18 cellular contexts compared by ENCODE assay signal in the genomic region with DNA sequence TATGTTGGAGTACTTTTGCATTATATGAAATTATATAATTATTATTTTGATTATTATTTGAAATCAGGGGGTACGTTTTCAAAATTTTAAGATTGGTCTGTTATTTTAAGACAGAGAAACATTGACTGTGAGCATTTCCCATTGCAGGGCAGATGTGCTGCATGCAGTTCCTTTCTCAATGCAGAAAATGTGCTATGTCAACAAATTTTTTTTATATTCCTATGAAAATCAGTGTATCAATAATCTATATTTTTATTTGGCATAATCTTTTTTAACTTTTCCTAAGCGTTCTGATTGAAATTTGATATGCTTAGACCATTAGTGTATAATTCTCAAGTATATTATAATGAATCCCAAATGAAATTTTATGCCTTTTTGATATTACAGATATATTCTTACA. TPM values are rescaled to one million over a fixed set of nuclear protein-coding genes. Genes with fewer than 3 reads are reported as not detected.
DNase-seq lines count a peak whose midpoint lies in the region; ATAC-seq, FAIRE-seq and TF ChIP-seq lines count a peak whose summit lies in the region.
"Had no signal": no experiment of that assay in that cellular context is flagged by ENCODE, and none has a peak within 500 bp of the region (broad histone marks: within the 10 kb centered on the region; RNA-seq: fewer than 3 reads in every experiment).

No MANE protein-coding gene starts in this region.

- TF ChIP-seq RAD21 in HepG2 (CRISPR knock-in tag; IDR thresholded peaks at IDR 0.05) (no peak), IMR-90 (IDR thresholded peaks at IDR 0.05; ENCODE audit: low read length) (no peak)

- POLR2A ChIA-PET in HepG2 (lab: Yijun Ruan, JAX), result no interaction called here
- POLR2A ChIA-PET in IMR-90 (lab: Charles Lee; ENCODE audit: unreplicated experiment), result no interaction called here

- H2BK20ac ChIP-seq in IMR-90 (ENCODE audit: low read depth, low read length), result no peak overlapping the region

- TF ChIP-seq CTCF in HepG2 (CRISPR knock-in tag; IDR thresholded peaks at IDR 0.05) (no peak), right lobe of liver (IDR thresholded peaks at IDR 0.05) (no peak), IMR-90 (conservative IDR thresholded peaks at IDR 0.05; ENCODE audit: low read depth, low read length) (no peak)

- no peak overlapping the region for H3K27ac ChIP-seq in HepG2 (ENCODE audit: extremely low read length, insufficient read depth, low read length)
- H3K27ac ChIP-seq in right lobe of liver, result no peak overlapping the region
- H3K27ac ChIP-seq in IMR-90 (ENCODE audit: insufficient read depth, low read length), result no peak overlapping the region
- H3K27ac ChIP-seq: 22Rv1; BLaER1 treated with 17β-estradiol and CSF1 and Interleukin-3, amounts not matched to agents 10 nM and 100 nM; C4-2B had no signal

- no peak overlapping the region for H3K9ac ChIP-seq in HepG2 (ENCODE audit: insufficient read depth, low read depth, low read length)
- no peak overlapping the region for H3K9ac ChIP-seq in IMR-90 (ENCODE audit: low read depth, low read length)
- H3K9ac ChIP-seq: BLaER1 treated with 17β-estradiol and CSF1 and Interleukin-3, amounts not matched to agents 10 nM and 100 nM had no signal

- BruUV-seq in HepG2 (replicated peaks; lab: Mats Ljungman, UMichigan) (no TSS peak), IMR-90 (replicated peaks; lab: Mats Ljungman, UMichigan) (no TSS peak)

- no peak overlapping the region for H2AK5ac ChIP-seq in IMR-90 (ENCODE audit: low read depth, low read length)

- no peak overlapping the region for H2BK5ac ChIP-seq in IMR-90 (ENCODE audit: low read depth, low read length, poor library complexity, severe bottlenecking)

- H3K18ac ChIP-seq in IMR-90 (ENCODE audit: low read depth, low read length), result no peak overlapping the region

- H4K8ac ChIP-seq in IMR-90 (ENCODE audit: low read depth in 2 of 2, low read length in 2 of 2), result no peak overlapping the region

- no peak overlapping the region for H4K5ac ChIP-seq in IMR-90 (ENCODE audit: low read depth, low read length)

- H2BK15ac ChIP-seq in IMR-90 (ENCODE audit: low read depth, low read length), result no peak overlapping the region

- no peaks in the 10 kb centered on the region for H3K9me3 ChIP-seq in HepG2 (ENCODE audit: low read length)
- no peaks in the 10 kb centered on the region for H3K9me3 ChIP-seq in right lobe of liver
- H3K9me3 ChIP-seq in IMR-90 (ENCODE audit: control insufficient read depth, insufficient read depth, low read length), result no peaks in the 10 kb centered on the region
- H3K9me3 ChIP-seq: Caco-2 had no signal

- H4K20me1 ChIP-seq in HepG2 (ENCODE audit: insufficient read depth, low read length) (no peaks in the 10 kb centered on the region), IMR-90 (ENCODE audit: insufficient read depth, low read length) (no peaks in the 10 kb centered on the region)
- H4K20me1 ChIP-seq: BLaER1 treated with 17β-estradiol and CSF1 and Interleukin-3, amounts not matched to agents 10 nM and 100 nM had no signal

- H3K27me3 ChIP-seq in HepG2 (ENCODE audit: control insufficient read depth in 1 of 2, insufficient read depth in 2 of 2, low read length in 2 of 2) (no peaks in the 10 kb centered on the region; a peak in 1 of 5 replicates), right lobe of liver (no peaks in the 10 kb centered on the region), IMR-90 (ENCODE audit: control insufficient read depth, insufficient read depth, low read length) (no peaks in the 10 kb centered on the region)
- H3K27me3 ChIP-seq: BLaER1 treated with 17β-estradiol and CSF1 and Interleukin-3, amounts not matched to agents 10 nM and 100 nM had no signal

- H3K4ac ChIP-seq in IMR-90 (ENCODE audit: low read depth, low read length), result no peak overlapping the region

- dilution Hi-C loops in IMR-90 (cut with HindIII; ENCODE audit: low sequenced_read_pairs, unreplicated experiment), result no loop called here

- no peaks in the 10 kb centered on the region for H3K79me2 ChIP-seq in HepG2 (ENCODE audit: insufficient read depth, low read length)

- H3K23ac ChIP-seq in IMR-90 (ENCODE audit: low read depth, low read length), result no peak overlapping the region

- in situ Hi-C loops in HepG2 (cut with HindIII; ENCODE audit: extremely low pct_ligation_motif_present, low pct_unique_long_range_greater_than_20kb) (no loop called here), IMR-90 (cut with MboI; ENCODE audit: low sequenced_read_pairs) (no loop called here)

- H3K4me1 ChIP-seq in HepG2 (ENCODE audit: insufficient read depth, low read length), result no peaks in the 10 kb centered on the region
- H3K4me1 ChIP-seq in right lobe of liver, result no peaks in the 10 kb centered on the region
- H3K4me1 ChIP-seq in IMR-90 (ENCODE audit: control insufficient read depth, insufficient read depth, low read length), result no peaks in the 10 kb centered on the region; the same call in 1 of the 2 replicates

- H2BK120ac ChIP-seq in IMR-90 (ENCODE audit: low read depth, low read length), result no peak overlapping the region

- intact Hi-C loops in HepG2 (cut with micrococcal nuclease; ENCODE audit: unreplicated experiment), result loop anchor here (10.0 kb wide), 1 partner anchor 238 kb away; no protein-coding TSS in a partner anchor
- intact Hi-C loops in right lobe of liver (cut with DNase I), result no loop called here
- intact Hi-C loops in IMR-90 (cut with micrococcal nuclease), result no loop called here

- no peak overlapping the region for H3K14ac ChIP-seq in IMR-90 (replicated peaks; ENCODE audit: low read depth, low read length)

- no peak overlapping the region for H3K56ac ChIP-seq in IMR-90 (ENCODE audit: extremely low read depth, insufficient read depth, low read length)

- H3K4me3 ChIP-seq in HepG2 (replicated peaks in 1 of 3; ENCODE audit: insufficient read depth in 1 of 3, low read depth in 2 of 3, low read length in 3 of 3) (no peak overlapping the region), right lobe of liver (no peak overlapping the region), IMR-90 (ENCODE audit: insufficient read depth, low read depth, low read length) (no peak overlapping the region)
- H3K4me3 ChIP-seq: BLaER1 treated with 17β-estradiol and CSF1 and Interleukin-3, amounts not matched to agents 10 nM and 100 nM had no signal

- no peak for TF ChIP-seq POLR2A in HepG2 (IDR thresholded peaks at IDR 0.05; ENCODE audit: insufficient read depth in 1 of 2, low read depth in 2 of 2, low read length in 2 of 2)
- no peak for TF ChIP-seq POLR2A in right lobe of liver (IDR thresholded peaks at IDR 0.05)
- no peak for TF ChIP-seq POLR2A in IMR-90 (IDR thresholded peaks at IDR 0.05; ENCODE audit: low read depth, low read length)

- no peak overlapping the region for H2AK9ac ChIP-seq in IMR-90 (replicated peaks; ENCODE audit: low read depth, low read length, poor library complexity)

- H3K4me2 ChIP-seq in HepG2 (ENCODE audit: low read depth, low read length) (no peak overlapping the region), IMR-90 (ENCODE audit: low read depth, low read length) (no peak overlapping the region)
- H3K4me2 ChIP-seq: BLaER1 treated with 17β-estradiol and CSF1 and Interleukin-3, amounts not matched to agents 10 nM and 100 nM had no signal

- ATAC-seq in HepG2, result no peak
- no peak for ATAC-seq in right lobe of liver
- ATAC-seq in IMR-90 (ENCODE audit: low read depth), result no peak
- ATAC-seq in HG02884 (IDR thresholded peaks at IDR 0.05; ENCODE audit: unreplicated experiment), result no peak
- ATAC-seq: CD8-positive, alpha-beta T cell had no signal

- no peaks in the 10 kb centered on the region; a peak in 1 of 4 replicates for H3K79me1 ChIP-seq in IMR-90 (ENCODE audit: low read depth in 1 of 2, low read length in 2 of 2)

- H3K9me1 ChIP-seq in IMR-90 (ENCODE audit: insufficient read depth, low read length), result no peaks in the 10 kb centered on the region

- CTCF ChIA-PET in HepG2 (lab: Yijun Ruan, JAX; ENCODE audit: low intra/inter-chr PET ratio, low total read pairs), result no interaction called here
- CTCF ChIA-PET in IMR-90 (lab: Yijun Ruan, JAX), result interaction anchor here (1.0 kb wide), 1 partner anchor 14 kb away, joined by 3 read pairs; no protein-coding TSS in a partner anchor

- no peak overlapping the region for H4K91ac ChIP-seq in IMR-90 (ENCODE audit: insufficient read depth, low read depth, low read length)

- no peak for TF ChIP-seq EP300 in HepG2 (IDR thresholded peaks at IDR 0.05; ENCODE audit: low read depth in 2 of 2, low read length in 2 of 2)
- no peak for TF ChIP-seq EP300 in HepG2 (CRISPR knock-in tag; IDR thresholded peaks at IDR 0.05; ENCODE audit: borderline replicate concordance)

- no peak for FAIRE-seq in HepG2 (lab: Jason Lieb, UNC)
- FAIRE-seq: D721Med, G401.6, GM12891 had no signal

- peaks cover 4 to 24% of the 10 kb centered on the region in 2 experiments; a peak in 4 of 5 replicates for H3K36me3 ChIP-seq in HepG2 (replicated peaks in 1 of 2; ENCODE audit: control insufficient read depth in 1 of 2, insufficient read depth in 2 of 2, low read length in 2 of 2)
- H3K36me3 ChIP-seq in right lobe of liver, result peaks cover 0 to 2% (median 0%) of the 10 kb centered on the region in 4 donors
- H3K36me3 ChIP-seq in IMR-90 (ENCODE audit: control insufficient read depth, insufficient read depth, low read length), result no peaks in the 10 kb centered on the region

- H2AFZ ChIP-seq in HepG2 (ENCODE audit: low read length) (no peak overlapping the region), IMR-90 (replicated peaks; ENCODE audit: low read length, poor library complexity) (no peak overlapping the region)

- DNase-seq in HepG2 (ENCODE audit: low spot score) (no peak), right lobe of liver (no peak), IMR-90 (no peak), mesenteric fat pad (ENCODE audit: low spot score) (no peak)
- DNase-seq: AML-193; Caco-2; Calu3; CD4-positive, alpha-beta T cell; CD8-positive, alpha-beta T cell; DMS79 treated with DMSO at 0.1 percent for 48 hours; GF-D8 had no signal

- 90% methylated on average over 2 of the region's 2 CpGs for WGBS in HepG2 (ENCODE audit: low lambda C conversion rate)
- WGBS in right lobe of liver (ENCODE audit: insufficient coverage, low coverage, low lambda C conversion rate, missing lambda C conversion rate), result 97% methylated on average over 2 of the region's 2 CpGs
- WGBS in IMR-90 (ENCODE audit: extremely low coverage in 2 of 2, insufficient read length in 1 of 2), 2 experiments, result no CpG with 5 or more reads among the region's 2 CpGs

RNA-seq across cellular contexts. Expression of a gene that starts 41.8 kb away (rescaled TPM):
- total RNA-seq in HepG2 (2016; rRNA removed; fragmentation: Illumina TruSeq; extraction: Trizol) (0.31 and 0.71 TPM in 2 replicates), right lobe of liver (1 to 10 TPM in 4 of 6 experiments, under 1 TPM in 2; 0.37 to 1.7 (median 1.1) TPM), IMR-90 (2012; rRNA removed) (0.36 and 0.83 TPM in 2 replicates), mesenteric fat pad (9.4 TPM)
- 0.35 TPM in 1 of 2 replicates, not detected in the other for total RNA-seq in HepG2 (2016; cell fraction: cytosol; rRNA removed; fragmentation: Illumina TruSeq; extraction: Trizol; ENCODE audit: low read depth)
- total RNA-seq in HepG2 (2016; cell fraction: insoluble cytoplasmic fraction; rRNA removed; fragmentation: Illumina TruSeq; extraction: Trizol), result 0.40 and 0.69 TPM in 2 replicates
- total RNA-seq in HepG2 (2016; cell fraction: membrane; rRNA removed; fragmentation: Illumina TruSeq; extraction: Trizol), result 0.10 and 0.12 TPM in 2 replicates
- 9.5 and 9.6 TPM in 2 replicates for total RNA-seq in HepG2 (2016; cell fraction: nucleus; rRNA removed; fragmentation: Illumina TruSeq; extraction: Trizol)
- polyA plus RNA-seq in HepG2 (2011; rRNA removed) (0.05 and 0.43 TPM in 2 replicates), IMR-90 (2012; rRNA removed) (0.19 TPM in 2 replicates)
- polyA plus RNA-seq in HepG2 (2011; cell fraction: cytosol; rRNA removed), result 0.05 TPM in 2 replicates
- polyA plus RNA-seq in HepG2 (2011; cell fraction: nucleus; rRNA removed), result 0.66 and 0.81 TPM in 2 replicates
- polyA plus RNA-seq in HepG2 (2012), result 0.08 and 0.46 TPM in 2 replicates
- polyA plus RNA-seq in HepG2 (2016; cell fraction: cytosol; fragmentation: Illumina TruSeq; extraction: Trizol; ENCODE audit: low read depth), result not detected in 2 replicates
- polyA plus RNA-seq in HepG2 (2016; cell fraction: insoluble cytoplasmic fraction; fragmentation: Illumina TruSeq; extraction: Trizol; ENCODE audit: low read depth), result 0.53 and 0.57 TPM in 2 replicates
- polyA plus RNA-seq in HepG2 (2016; cell fraction: membrane; fragmentation: Illumina TruSeq; extraction: Trizol; ENCODE audit: low read depth), result not detected in 2 replicates
- polyA plus RNA-seq in HepG2 (2016; cell fraction: nucleus; fragmentation: Illumina TruSeq; extraction: Trizol; ENCODE audit: insufficient read depth, low read depth), result 2.7 and 2.8 TPM in 2 replicates
- polyA minus RNA-seq in HepG2 (2011; rRNA and poly(A)+ RNA removed; ENCODE audit: low replicate concordance), result 0.94 and 1.7 TPM in 2 replicates
- polyA minus RNA-seq in HepG2 (2011; cell fraction: cytosol; rRNA and poly(A)+ RNA removed), result not detected in 2 replicates
- polyA minus RNA-seq in HepG2 (2011; cell fraction: nucleus; rRNA and poly(A)+ RNA removed), result 11.4 and 14.0 TPM in 2 replicates
- not detected in 2 replicates for polyA plus RNA-seq in IMR-90 (2012; cell fraction: cytosol; rRNA removed)
- 0.07 and 1.3 TPM in 2 replicates for polyA plus RNA-seq in IMR-90 (2012; cell fraction: nucleus; rRNA removed; ENCODE audit: low replicate concordance)
